ENCODE assay signal across 8 cellular contexts in the genomic region with DNA sequence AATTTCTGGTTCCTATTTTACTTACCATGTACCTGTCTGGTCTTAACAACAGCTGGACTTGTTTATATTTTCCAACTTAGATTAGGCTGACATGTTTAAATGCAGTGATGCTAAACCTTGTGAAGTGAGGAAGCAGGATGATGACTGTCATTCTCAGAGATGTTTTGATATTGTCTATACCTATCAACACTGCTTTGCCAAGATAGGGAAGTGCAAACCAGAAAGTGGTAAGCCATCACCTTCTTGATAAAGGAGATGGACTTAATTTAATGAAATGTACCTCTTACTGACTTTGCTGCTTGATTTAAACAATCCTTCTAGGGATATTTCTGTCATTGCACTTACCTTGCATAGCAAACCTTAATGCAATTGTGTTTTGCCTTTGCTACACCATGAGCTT. TPM values are rescaled to one million over a fixed set of nuclear protein-coding genes. Genes with fewer than 3 reads are reported as not detected.
DNase-seq lines count a peak whose midpoint lies in the region; ATAC-seq and TF ChIP-seq lines count a peak whose summit lies in the region.

No MANE protein-coding gene starts in this region.

- peak overlapping the region; percentile 88 for H3K4me2 ChIP-seq in BLaER1

- H3K27ac ChIP-seq in BLaER1, result no peak overlapping the region

- H3K36me3 ChIP-seq in BLaER1, result peaks cover 11% of the 10 kb centered on the region; the same call in 1 of the 2 replicates

- no peaks in the 10 kb centered on the region; the same call in 1 of the 2 replicates for H3K27me3 Mint-ChIP-seq in HFFc6 (ENCODE audit: insufficient read depth)
- H3K27me3 Mint-ChIP-seq in activated naive CD8-positive, alpha-beta T cell treated with anti-CD3 and anti-CD28 coated beads, Interleukin-2, amount 50 U/mL, for 24 hours, result peaks cover 6% of the 10 kb centered on the region
- no peaks in the 10 kb centered on the region for H3K27me3 Mint-ChIP-seq in memory B cell

- H3K4me3 Mint-ChIP-seq in HFFc6 (peak overlapping the region; percentile 95), memory B cell (peak overlapping the region; percentile 69)
- peak overlapping the region; percentile 96 for H3K4me3 Mint-ChIP-seq in activated naive CD8-positive, alpha-beta T cell treated with anti-CD3 and anti-CD28 coated beads, Interleukin-2, amount 50 U/mL, for 24 hours

- DNase-seq in HFFc6 (no peak), memory B cell (ENCODE audit: low spot score in 2 of 2) (no peak), left lobe of liver (ENCODE audit: low spot score) (no peak)
- DNase-seq in activated naive CD8-positive, alpha-beta T cell treated with anti-CD3 and anti-CD28 coated beads, Interleukin-2, amount 50 U/mL, for 24 hours, result no peak
- DNase-seq in stimulated activated CD4-positive, alpha-beta T cell treated with anti-CD3 and anti-CD28 coated beads, Interleukin-4, amount 100 ng/mL, for 1 hour, result no peak

- peaks cover 15% of the 10 kb centered on the region for H3K36me3 Mint-ChIP-seq in HFFc6 (ENCODE audit: low read depth)
- peaks cover 10% of the 10 kb centered on the region for H3K36me3 Mint-ChIP-seq in activated naive CD8-positive, alpha-beta T cell treated with anti-CD3 and anti-CD28 coated beads, Interleukin-2, amount 50 U/mL, for 24 hours (ENCODE audit: low read depth)
- H3K36me3 Mint-ChIP-seq in memory B cell, result peaks cover 12% of the 10 kb centered on the region

- ATAC-seq in activated naive CD8-positive, alpha-beta T cell treated with anti-CD3 and anti-CD28 coated beads, Interleukin-2, amount 50 U/mL, for 24 hours, result no peak
- peak; percentile 28 for ATAC-seq in memory B cell (ENCODE audit: low read depth)
- ATAC-seq in GM21576 (IDR thresholded peaks at IDR 0.05; ENCODE audit: unreplicated experiment), result no peak
- no peak for ATAC-seq in left lobe of liver
- no peak for ATAC-seq in HG02884 (IDR thresholded peaks at IDR 0.05; ENCODE audit: unreplicated experiment)

- no peak overlapping the region for H3K9ac ChIP-seq in BLaER1

- no peaks in the 10 kb centered on the region for H3K9me3 Mint-ChIP-seq in HFFc6
- no peaks in the 10 kb centered on the region for H3K9me3 Mint-ChIP-seq in activated naive CD8-positive, alpha-beta T cell treated with anti-CD3 and anti-CD28 coated beads, Interleukin-2, amount 50 U/mL, for 24 hours
- H3K9me3 Mint-ChIP-seq in memory B cell, result no peaks in the 10 kb centered on the region

- H3K4me1 Mint-ChIP-seq in HFFc6 (ENCODE audit: low read depth) (peaks cover 43% of the 10 kb centered on the region), memory B cell (peaks cover 32% of the 10 kb centered on the region)
- peaks cover 29% of the 10 kb centered on the region for H3K4me1 Mint-ChIP-seq in activated naive CD8-positive, alpha-beta T cell treated with anti-CD3 and anti-CD28 coated beads, Interleukin-2, amount 50 U/mL, for 24 hours

- no peaks in the 10 kb centered on the region for H3K27me3 ChIP-seq in BLaER1

- peak overlapping the region; percentile 16; the same call in 1 of the 2 replicates for H3K4me3 ChIP-seq in BLaER1

- no peaks in the 10 kb centered on the region for H3K9me3 ChIP-seq in BLaER1

- H3K27ac Mint-ChIP-seq in HFFc6, result peak overlapping the region; percentile 39
- H3K27ac Mint-ChIP-seq in activated naive CD8-positive, alpha-beta T cell treated with anti-CD3 and anti-CD28 coated beads, Interleukin-2, amount 50 U/mL, for 24 hours, result no peak overlapping the region
- H3K27ac Mint-ChIP-seq in memory B cell, result peak overlapping the region; percentile 12

- no peak for TF ChIP-seq CTCF in HFFc6 (IDR thresholded peaks at IDR 0.05)

- peaks cover 43% of the 10 kb centered on the region for H3K4me1 ChIP-seq in BLaER1

- 0 out of 2 replicates have a peak, but pooled peaks cover 12% of the 10 kb centered on the region for H4K20me1 ChIP-seq in BLaER1

RNA-seq across cellular contexts. Expression of gene BICD1, which starts 2.2 kb away (rescaled TPM):
- 10 to 100 TPM; 24.5 to 36.6 (median 32.4) TPM for total RNA-seq in HFFc6 (2021; fragmentation: NEBNext Ultra II Directional; extraction: Animal tissue kit (Norgen Biotek cat#: 25700))
- 0.91 TPM for total RNA-seq in left lobe of liver

Comparison
In these comparisons a context has a peak if more than half of its experiments do, and no peak if none do; other contexts are left out.
1. RNA of gene BICD1, which starts 2.2 kb away (total RNA-seq): 24.5 to 36.6 TPM in HFFc6; 0.91 TPM in left lobe of liver (single experiment); every median in the first group is over 10 times any median in the second.
2. Peak in every context shown above with its lines, with median percentiles within 50 percentile points of each other: H3K4me3 Mint-ChIP-seq.